Comparison of ENCODE assay signal across 35 cellular contexts in genomic region chr5:151904921-151905320, GRCh38. TPM values are rescaled to one million over a fixed set of nuclear protein-coding genes. Genes with fewer than 3 reads are reported as not detected.
"Had no signal": no experiment of that assay in that cellular context is flagged by ENCODE, and none has a peak within 500 bp of the region (broad histone marks: within the 10 kb centered on the region; RNA-seq: fewer than 3 reads in every experiment).

No MANE protein-coding gene starts in this region.

- H3K27me3 Mint-ChIP-seq: activated CD4-positive, alpha-beta memory T cell treated with anti-CD3 and anti-CD28 coated beads for 36 hours; activated naive CD8-positive, alpha-beta T cell treated with anti-CD3 and anti-CD28 coated beads, Interleukin-2, amount 50 U/mL, for 24 hours had no signal

- ATAC-seq: activated naive CD8-positive, alpha-beta T cell treated with anti-CD3 and anti-CD28 coated beads, Interleukin-2, amount 50 U/mL, for 24 hours; left lung; naive thymus-derived CD4-positive, alpha-beta T cell; right lobe of liver; stimulated activated effector memory CD8-positive, alpha-beta T cell treated with anti-CD3 and anti-CD28 coated beads, Interleukin-12 subunit alpha, Interleukin-12 subunit beta, amount 100 ng/mL, for 72 hours; T-helper 17 cell had no signal

- H3K27ac Mint-ChIP-seq: activated CD4-positive, alpha-beta memory T cell treated with anti-CD3 and anti-CD28 coated beads for 36 hours; activated naive CD8-positive, alpha-beta T cell treated with anti-CD3 and anti-CD28 coated beads, Interleukin-2, amount 50 U/mL, for 24 hours; dendritic cell treated with granulocyte-macrophage colony-stimulating factor and Interleukin-4, amounts not matched to agents 40 ng/mL and 50 ng/mL, for 4 days; immature natural killer cell; naive thymus-derived CD4-positive, alpha-beta T cell; stimulated activated effector memory CD8-positive, alpha-beta T cell treated with anti-CD3 and anti-CD28 coated beads, Interleukin-12 subunit alpha, Interleukin-12 subunit beta, amount 100 ng/mL, for 72 hours; T-helper 17 cell had no signal

- H3K36me3 Mint-ChIP-seq: activated CD4-positive, alpha-beta memory T cell treated with anti-CD3 and anti-CD28 coated beads for 36 hours; immature natural killer cell; stimulated activated effector memory CD8-positive, alpha-beta T cell treated with anti-CD3 and anti-CD28 coated beads, Interleukin-12 subunit alpha, Interleukin-12 subunit beta, amount 100 ng/mL, for 72 hours had no signal

- H3K4me3 Mint-ChIP-seq: activated CD4-positive, alpha-beta memory T cell treated with anti-CD3 and anti-CD28 coated beads for 36 hours; activated naive CD8-positive, alpha-beta T cell treated with anti-CD3 and anti-CD28 coated beads, Interleukin-2, amount 50 U/mL, for 24 hours; dendritic cell treated with granulocyte-macrophage colony-stimulating factor and Interleukin-4, amounts not matched to agents 40 ng/mL and 50 ng/mL, for 4 days; immature natural killer cell; naive thymus-derived CD4-positive, alpha-beta T cell; neural crest cell; stimulated activated effector memory CD8-positive, alpha-beta T cell treated with anti-CD3 and anti-CD28 coated beads, Interleukin-12 subunit alpha, Interleukin-12 subunit beta, amount 100 ng/mL, for 72 hours; T-helper 17 cell had no signal

- H3K9me3 ChIP-seq: left lung, right lobe of liver, stomach, transverse colon had no signal

- H3K9me3 Mint-ChIP-seq: activated CD4-positive, alpha-beta memory T cell treated with anti-CD3 and anti-CD28 coated beads for 36 hours; activated naive CD8-positive, alpha-beta T cell treated with anti-CD3 and anti-CD28 coated beads, Interleukin-2, amount 50 U/mL, for 24 hours; dendritic cell treated with granulocyte-macrophage colony-stimulating factor and Interleukin-4, amounts not matched to agents 40 ng/mL and 50 ng/mL, for 4 days; naive thymus-derived CD4-positive, alpha-beta T cell; neural crest cell; stimulated activated effector memory CD8-positive, alpha-beta T cell treated with anti-CD3 and anti-CD28 coated beads, Interleukin-12 subunit alpha, Interleukin-12 subunit beta, amount 100 ng/mL, for 72 hours had no signal

- DNase-seq: activated CD4-positive, alpha-beta memory T cell treated with anti-CD3 and anti-CD28 coated beads for 36 hours; activated CD4-positive, alpha-beta T cell treated with anti-CD3 and anti-CD28 coated beads for 48 hours; activated CD4-positive, CD25-positive, alpha-beta regulatory T cell; activated gamma-delta T cell; activated naive CD4-positive, alpha-beta T cell treated with anti-CD3 and anti-CD28 coated beads, Interleukin-2, amount 50 U/mL, for 16 hours; activated naive CD8-positive, alpha-beta T cell treated with anti-CD3 and anti-CD28 coated beads, Interleukin-2, amount 50 U/mL, for 24 hours; anterior cingulate cortex; cerebellar nuclear complex; effector CD4-positive, alpha-beta T cell; erythroblast; foreskin melanocyte; glutamatergic neuron; immature natural killer cell; kidney glomerular epithelial cell; left lung; naive thymus-derived CD4-positive, alpha-beta T cell; occipital lobe; posterior cingulate gyrus; right lobe of liver; small intestine; stimulated activated CD4-positive, alpha-beta T cell treated with anti-CD3 and anti-CD28 coated beads, Interleukin-2, amount 100 ng/mL, for 24 hours; stomach; T-helper 17 cell; transverse colon had no signal

- H3K4me3 ChIP-seq: hepatocyte, left lung, lung, right lobe of liver, stomach, transverse colon had no signal

- H3K27ac ChIP-seq: hepatocyte, left lung, right lobe of liver, stomach, transverse colon had no signal

- H3K36me3 ChIP-seq: left lung, right lobe of liver, stomach, transverse colon had no signal

- H3K4me1 ChIP-seq: left lung, right lobe of liver, transverse colon had no signal

- H3K4me2 ChIP-seq: hepatocyte had no signal

- H2AFZ ChIP-seq: hepatocyte had no signal

- H3K79me2 ChIP-seq: hepatocyte had no signal

- H3K27me3 ChIP-seq: right lobe of liver, stomach had no signal

- H3K4me1 Mint-ChIP-seq: activated naive CD8-positive, alpha-beta T cell treated with anti-CD3 and anti-CD28 coated beads, Interleukin-2, amount 50 U/mL, for 24 hours; immature natural killer cell; naive thymus-derived CD4-positive, alpha-beta T cell; stimulated activated effector memory CD8-positive, alpha-beta T cell treated with anti-CD3 and anti-CD28 coated beads, Interleukin-12 subunit alpha, Interleukin-12 subunit beta, amount 100 ng/mL, for 72 hours; T-helper 17 cell had no signal

- FAIRE-seq: bronchial epithelial cell, endometrium, small intestine, urothelium cell line had no signal

RNA-seq across cellular contexts. Expression of gene GLRA1, which starts 19.7 kb away (rescaled TPM):
- total RNA-seq: activated CD4-positive, alpha-beta memory T cell treated with anti-CD3 and anti-CD28 coated beads for 36 hours; bronchial epithelial cell; hepatocyte; left lung; lung; mesenteric fat pad; mucosa of gallbladder; naive thymus-derived CD4-positive, alpha-beta T cell; right lobe of liver; stomach; T-helper 17 cell; temporal lobe; transverse colon had no signal
- polyA plus RNA-seq: hepatocyte; immature natural killer cell; lung; naive thymus-derived CD4-positive, alpha-beta T cell; small intestine; stomach had no signal
